7 cellular contexts compared by ENCODE assay signal in the genomic region with DNA sequence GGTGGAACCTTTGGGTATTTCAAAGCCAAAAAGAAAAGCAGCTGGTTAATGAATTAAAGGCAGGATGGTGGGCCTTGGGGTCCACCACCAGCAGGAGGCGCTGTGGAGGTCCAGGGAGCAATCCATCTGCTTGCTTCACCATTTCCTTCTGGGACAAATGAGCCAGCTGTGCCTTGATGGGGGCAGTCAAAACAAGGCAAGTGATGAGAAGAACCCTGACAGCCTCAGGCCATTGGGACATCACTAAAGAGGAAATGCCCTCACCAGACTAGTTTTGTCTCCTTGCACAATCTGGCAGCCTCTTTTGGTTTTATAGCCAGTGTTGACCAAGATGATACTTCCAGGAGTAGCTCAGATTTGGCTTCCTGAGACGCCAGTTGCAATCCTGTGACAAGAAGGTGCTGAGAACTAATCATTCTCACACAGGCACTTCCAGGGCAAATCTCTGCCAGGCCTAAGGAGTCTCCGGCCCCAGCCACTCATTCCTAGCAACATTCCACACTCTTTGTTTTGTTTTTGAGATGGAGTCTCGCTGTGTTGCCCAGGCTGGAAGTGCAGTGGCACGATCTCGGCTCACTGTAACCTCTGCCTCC. TPM values are rescaled to one million over a fixed set of nuclear protein-coding genes. Genes with fewer than 3 reads are reported as not detected.
DNase-seq lines count a peak whose midpoint lies in the region; ATAC-seq and TF ChIP-seq lines count a peak whose summit lies in the region.

No MANE protein-coding gene starts in this region.

- peak; percentile 96 for TF ChIP-seq CTCF in GM12872 (IDR thresholded peaks at IDR 0.05; ENCODE audit: insufficient read depth, low read depth, low read length)

- no peak overlapping the region for H2BK5ac ChIP-seq in mesenchymal stem cell (ENCODE audit: low read depth, low read length, poor library complexity, severe bottlenecking)

- ATAC-seq in GM19463 (IDR thresholded peaks at IDR 0.05; ENCODE audit: unreplicated experiment), result no peak

- no peak overlapping the region for H3K14ac ChIP-seq in mesenchymal stem cell (ENCODE audit: low read length in 2 of 2)

- H3K27ac ChIP-seq in effector memory CD4-positive, alpha-beta T cell (ENCODE audit: insufficient read depth, low read length, poor library complexity, severe bottlenecking), result no peak overlapping the region
- no peak overlapping the region for H3K27ac ChIP-seq in mesenchymal stem cell (ENCODE audit: low read length, poor library complexity, severe bottlenecking)

- H3K4me1 ChIP-seq in effector memory CD4-positive, alpha-beta T cell (ENCODE audit: control insufficient read depth, insufficient read depth, low read length, poor library complexity, severe bottlenecking), result no peaks in the 10 kb centered on the region
- peaks cover 4% of the 10 kb centered on the region for H3K4me1 ChIP-seq in mesenchymal stem cell (ENCODE audit: control insufficient read depth, insufficient read depth, low read depth, low read length)

- H2AFZ ChIP-seq in mesenchymal stem cell (ENCODE audit: low read depth, low read length), result no peak overlapping the region

- no peak overlapping the region for H3K23ac ChIP-seq in mesenchymal stem cell (ENCODE audit: low read length in 2 of 2)

- H3K4ac ChIP-seq in mesenchymal stem cell (ENCODE audit: low read depth in 1 of 2, low read length in 2 of 2), result peak overlapping the region in 1 of 2 experiments; percentile 11

- 82% methylated on average over 6 of the region's 6 CpGs for WGBS in mesenchymal stem cell

- peak overlapping the region; percentile 28 to 77 for H2BK12ac ChIP-seq in mesenchymal stem cell (ENCODE audit: low read length in 2 of 2)

- H3K18ac ChIP-seq in mesenchymal stem cell (ENCODE audit: low read depth in 1 of 2, low read length in 2 of 2), result peak overlapping the region; percentile 2 to 62

- no peak overlapping the region for H3K4me2 ChIP-seq in mesenchymal stem cell (ENCODE audit: low read length, poor library complexity, severe bottlenecking)

- no peaks in the 10 kb centered on the region for H3K27me3 ChIP-seq in effector memory CD4-positive, alpha-beta T cell (replicated peaks; ENCODE audit: control insufficient read depth, insufficient read depth, low read length, poor library complexity, severe bottlenecking)
- H3K27me3 ChIP-seq in mesenchymal stem cell (ENCODE audit: control insufficient read depth in 1 of 2, insufficient read depth in 1 of 2, low read length in 2 of 2), result no peaks in the 10 kb centered on the region

- H2BK120ac ChIP-seq in mesenchymal stem cell (ENCODE audit: low read depth, low read length), result no peak overlapping the region

- H3K36me3 ChIP-seq in effector memory CD4-positive, alpha-beta T cell (ENCODE audit: control insufficient read depth, insufficient read depth, low read length), result no peaks in the 10 kb centered on the region
- H3K36me3 ChIP-seq in mesenchymal stem cell (ENCODE audit: control insufficient read depth in 1 of 2, insufficient read depth in 2 of 2, low read depth in 1 of 2, low read length in 2 of 2), result no peaks in the 10 kb centered on the region

- H3K4me3 ChIP-seq in effector memory CD4-positive, alpha-beta T cell (ENCODE audit: insufficient read depth, low read depth, low read length, poor library complexity, severe bottlenecking), result no peak overlapping the region
- H3K4me3 ChIP-seq in mesenchymal stem cell (ENCODE audit: insufficient read depth in 1 of 2, low read depth in 1 of 2, low read length in 2 of 2), result no peak overlapping the region

- peak; percentile 50 for DNase-seq in NCI-H146 (lab: John Stamatoyannopoulos, UW)
- DNase-seq in activated CD4-positive, alpha-beta T cell treated with anti-CD3 and anti-CD28 coated beads, Interleukin-2, amount 50 U/mL, for 24 hours (ENCODE audit: low read depth in 1 of 2, low spot score in 1 of 2), result peak; percentile 65 to 71
- DNase-seq in effector memory CD4-positive, alpha-beta T cell, result peak; percentile 49 to 65 (median 60)
- peak; percentile 68 for DNase-seq in mesenchymal stem cell
- DNase-seq in stimulated activated CD8-positive, alpha-beta memory T cell treated with anti-CD3 and anti-CD28 coated beads, Interleukin-2, amount 100 ng/mL, for 1 hour (ENCODE audit: low read depth in 2 of 2), result peak; percentile 68 to 69

- no peak overlapping the region for H4K8ac ChIP-seq in mesenchymal stem cell (ENCODE audit: low read length)

- H2BK15ac ChIP-seq in mesenchymal stem cell (ENCODE audit: low read depth, poor library complexity, severe bottlenecking), result no peak overlapping the region

- no peaks in the 10 kb centered on the region for H3K79me1 ChIP-seq in mesenchymal stem cell (replicated peaks; ENCODE audit: low read length, poor library complexity, severe bottlenecking)

- H2AK5ac ChIP-seq in mesenchymal stem cell (ENCODE audit: low read length, severe bottlenecking), result peak overlapping the region; percentile 4

- H3K9ac ChIP-seq in mesenchymal stem cell (ENCODE audit: low read length), result peak overlapping the region; percentile 70

- H3K9me3 ChIP-seq in effector memory CD4-positive, alpha-beta T cell (ENCODE audit: control insufficient read depth, low read length), result no peaks in the 10 kb centered on the region
- H3K9me3 ChIP-seq in mesenchymal stem cell (ENCODE audit: control insufficient read depth, low read length), result no peaks in the 10 kb centered on the region

- no peak overlapping the region for H4K91ac ChIP-seq in mesenchymal stem cell (ENCODE audit: low read length)

RNA-seq across cellular contexts. Expression of a gene that starts 38.2 kb away (rescaled TPM):
- 7.5 TPM for polyA plus RNA-seq in mesenchymal stem cell (2013, experiment 1 of 2)
- 7.5 TPM for polyA plus RNA-seq in mesenchymal stem cell (2013, experiment 2 of 2)
